ENCODE assay signal across 14 cellular contexts in genomic region chr3:177426151-177426904, GRCh38.
DNase-seq lines count a peak whose midpoint lies in the region; ATAC-seq and TF ChIP-seq lines count a peak whose summit lies in the region.
"Had no signal": no experiment of that assay in that cellular context is flagged by ENCODE, and none has a peak within 500 bp of the region (broad histone marks: within the 10 kb centered on the region; RNA-seq: fewer than 3 reads in every experiment).

No MANE protein-coding gene starts in this region.

- H3K27ac Mint-ChIP-seq in T-helper 2 cell treated with Interferon-gamma antibody and Interleukin-4, amounts not matched to agents 5 μg/mL and 100 μg/mL, for 36 hours, result peak overlapping the region; percentile 88
- no peak overlapping the region for H3K27ac Mint-ChIP-seq in glutamatergic neuron (ENCODE audit: unreplicated experiment)

- TF ChIP-seq CTCF in BJ (IDR thresholded peaks at IDR 0.05; ENCODE audit: insufficient read depth, low read depth, low read length) (no peak), glutamatergic neuron (IDR thresholded peaks at IDR 0.05; ENCODE audit: partially characterized antibody, unreplicated experiment) (no peak)

- peak overlapping the region; percentile 68 for H3K4me3 Mint-ChIP-seq in T-helper 2 cell treated with Interferon-gamma antibody and Interleukin-4, amounts not matched to agents 5 μg/mL and 100 μg/mL, for 36 hours
- H3K4me3 Mint-ChIP-seq in glutamatergic neuron (ENCODE audit: unreplicated experiment), result no peak overlapping the region

- POLR2A ChIA-PET in BJ (lab: Charles Lee), result no interaction called here

- H3K4me3 ChIP-seq in BJ (ENCODE audit: low read depth, low read length) (no peak overlapping the region), SJCRH30 (no peak overlapping the region)
- H3K4me3 ChIP-seq: ovary had no signal

- peaks cover 1% of the 10 kb centered on the region; the same call in 1 of the 2 replicates for H3K27me3 ChIP-seq in BJ (ENCODE audit: control insufficient read depth, insufficient read depth, low read length)
- H3K27me3 ChIP-seq in SJCRH30, result no peaks in the 10 kb centered on the region
- H3K27me3 ChIP-seq: ovary had no signal

- no peak for ATAC-seq in activated CD4-positive, CD25-positive, alpha-beta regulatory T cell treated with anti-CD3 and anti-CD28 coated beads, Interleukin-2, amount 50 U/mL, for 24 hours

- H3K27me3 Mint-ChIP-seq in T-helper 2 cell treated with Interferon-gamma antibody and Interleukin-4, amounts not matched to agents 5 μg/mL and 100 μg/mL, for 36 hours (ENCODE audit: low read depth), result peaks cover 2% of the 10 kb centered on the region
- H3K27me3 Mint-ChIP-seq in glutamatergic neuron (ENCODE audit: unreplicated experiment), result peaks cover 6% of the 10 kb centered on the region

- H3K36me3 ChIP-seq in BJ (ENCODE audit: control insufficient read depth, insufficient read depth, low read length) (no peaks in the 10 kb centered on the region), SJCRH30 (no peaks in the 10 kb centered on the region)
- H3K36me3 ChIP-seq: ovary had no signal

- CTCF ChIA-PET in BJ (lab: Yijun Ruan, JAX), result no interaction called here

- no peak overlapping the region for H3K27ac ChIP-seq in SJCRH30
- H3K27ac ChIP-seq: HL-60, KMS-11, ovary had no signal

- DNase-seq in BJ (ENCODE audit: low read depth), result peak; percentile 49
- DNase-seq in EH (ENCODE audit: low read depth), result peak; percentile 30
- DNase-seq in T-helper 2 cell treated with Interferon-gamma antibody and Interleukin-4, amounts not matched to agents 5 μg/mL and 100 μg/mL, for 36 hours (ENCODE audit: low spot score), result no peak
- DNase-seq in fibroblast of peridontal ligament (ENCODE audit: extremely low read depth), result peak; percentile 39
- DNase-seq in kidney glomerular epithelial cell (lab: John Stamatoyannopoulos, UW), result no peak
- no peak for DNase-seq in glutamatergic neuron
- no peak for DNase-seq in SJCRH30
- DNase-seq: C1 segment of cervical spinal cord, NCI-H146, NCI-H446, ovary had no signal

- H3K9me3 ChIP-seq in SJCRH30 (replicated peaks), result no peaks in the 10 kb centered on the region
- H3K9me3 ChIP-seq: ovary had no signal

- H3K4me1 Mint-ChIP-seq in T-helper 2 cell treated with Interferon-gamma antibody and Interleukin-4, amounts not matched to agents 5 μg/mL and 100 μg/mL, for 36 hours (ENCODE audit: low read depth), result peaks cover 24% of the 10 kb centered on the region
- peaks cover 6% of the 10 kb centered on the region for H3K4me1 Mint-ChIP-seq in glutamatergic neuron (ENCODE audit: low read depth, unreplicated experiment)

- no peaks in the 10 kb centered on the region for H3K4me1 ChIP-seq in SJCRH30

- H3K36me3 Mint-ChIP-seq in T-helper 2 cell treated with Interferon-gamma antibody and Interleukin-4, amounts not matched to agents 5 μg/mL and 100 μg/mL, for 36 hours (ENCODE audit: low read depth), result no peaks in the 10 kb centered on the region
- no peaks in the 10 kb centered on the region for H3K36me3 Mint-ChIP-seq in glutamatergic neuron (ENCODE audit: unreplicated experiment)

- no peaks in the 10 kb centered on the region for H3K9me3 Mint-ChIP-seq in T-helper 2 cell treated with Interferon-gamma antibody and Interleukin-4, amounts not matched to agents 5 μg/mL and 100 μg/mL, for 36 hours
- H3K9me3 Mint-ChIP-seq in glutamatergic neuron (ENCODE audit: unreplicated experiment), result no peaks in the 10 kb centered on the region

Comparison
In these comparisons a context has a peak if more than half of its experiments do, and no peak if none do; other contexts are left out.
1. DNase-seq: peak in BJ (single experiment), EH (single experiment) and fibroblast of peridontal ligament (single experiment); none in T-helper 2 cell treated with Interferon-gamma antibody and Interleukin-4, amounts not matched to agents 5 μg/mL and 100 μg/mL, for 36 hours (single experiment), kidney glomerular epithelial cell (single experiment), glutamatergic neuron (single experiment) and SJCRH30 (0 of 2).